9 cellular contexts compared by ENCODE assay signal in genomic region chr20:45311589-45312211, GRCh38. TPM values are rescaled to one million over a fixed set of nuclear protein-coding genes. Genes with fewer than 3 reads are reported as not detected.
A peak's percentile ranks its signal among the peaks of the same experiment; 100 is the strongest.
DNase-seq lines count a peak whose midpoint lies in the region; ATAC-seq, FAIRE-seq and TF ChIP-seq lines count a peak whose summit lies in the region.
"Had no signal": no experiment of that assay in that cellular context is flagged by ENCODE, and none has a peak within 500 bp of the region (broad histone marks: within the 10 kb centered on the region; RNA-seq: fewer than 3 reads in every experiment).

No MANE protein-coding gene starts in this region.

- no peak overlapping the region for H3K27ac ChIP-seq in pancreas
- H3K27ac ChIP-seq: neutrophil had no signal

- H3K27me3 ChIP-seq in pancreas = no peaks in the 10 kb centered on the region

- 12 to 15% methylated on average over 45 of the region's 45 CpGs for WGBS in pancreas, 2 donors

- FAIRE-seq in GM19239 (lab: Jason Lieb, UNC) (peak; percentile 57), pancreas (lab: Jason Lieb, UNC) (no peak)

- H3K36me3 ChIP-seq in pancreas = peaks cover 0 to 22% (median 3%) of the 10 kb centered on the region in 3 donors
- H3K36me3 ChIP-seq: neutrophil had no signal

- H3K4me3 ChIP-seq in fibroblast of mammary gland (ENCODE audit: control insufficient read depth, low read depth, low read length) (no peak overlapping the region), pancreas (peak overlapping the region in 3 of 4 donors; percentile 48 to 64 (median 60))

- intact Hi-C loops in pancreas (cut with DNase I) = loop anchor here in 2 of 3 donors (10.0 kb wide), 2 partner anchors 123 to 453 kb away; no protein-coding TSS in a partner anchor

- TF ChIP-seq CTCF in fibroblast of mammary gland (conservative IDR thresholded peaks at IDR 0.05; ENCODE audit: control insufficient read depth, insufficient read depth, low read depth, low read length) = peak; percentile 68
- peak; percentile 58 to 77 (median 72) for TF ChIP-seq CTCF in pancreas (IDR thresholded peaks at IDR 0.05)

- DNase-seq in AG08395 (ENCODE audit: low spot score) (peak; percentile 83), GM19239 (ENCODE audit: insufficient read length, low spot score) (peak; percentile 80), NOMO-1 treated with dmso at 0.1 percent for 144 hours (lab: John Stamatoyannopoulos, UW; ENCODE audit: unreplicated experiment) (peak; percentile 62), fibroblast of mammary gland (ENCODE audit: low read depth) (peak; percentile 45), pancreas (peak; percentile 71 to 93 (median 85))
- DNase-seq in activated T-cell treated with anti-CD3 and anti-CD28 coated beads, Interleukin-2, amount 50 U/mL, for 1 hour = peak; percentile 65

- H3K4me1 ChIP-seq in pancreas = no peaks in the 10 kb centered on the region

- peak; percentile 48 to 73 (median 59) for ATAC-seq in pancreas
- no peak for ATAC-seq in HG03342 (IDR thresholded peaks at IDR 0.05; ENCODE audit: unreplicated experiment)
- ATAC-seq in GM21447 (IDR thresholded peaks at IDR 0.05; ENCODE audit: unreplicated experiment) = no peak

- H3K9me3 ChIP-seq in pancreas = no peaks in the 10 kb centered on the region
- H3K9me3 ChIP-seq: neutrophil had no signal

RNA-seq across cellular contexts. Expression of gene MATN4, which starts 3.6 kb away (rescaled TPM):
- 1 to 10 TPM in 5 of 6 donors, under 1 TPM in 1; 0.89 to 6.4 (median 2.3) TPM for total RNA-seq in pancreas
- 1 to 10 TPM; 1.5 to 3.1 TPM for polyA plus RNA-seq in pancreas

RNA-seq across cellular contexts. Expression of gene RBPJL, which starts 5.1 kb away (rescaled TPM):
- 100 to 1,000 TPM; 169 to 591 (median 427) TPM for total RNA-seq in pancreas
- 1,000 to 10,000 TPM; 1,163 to 1,575 TPM for polyA plus RNA-seq in pancreas

RNA-seq across cellular contexts. Expression of gene SDC4, which starts 36.5 kb away (rescaled TPM):
- total RNA-seq in pancreas = 100 to 1,000 TPM in 2 of 6 donors, 10 to 100 TPM in 4; 50.9 to 208 (median 56.0) TPM
- polyA plus RNA-seq in pancreas = 10 to 100 TPM; 48.2 to 54.8 TPM

RNA-seq across cellular contexts. Expression of gene SYS1, which starts 51.3 kb away (rescaled TPM):
- total RNA-seq in pancreas = 10 to 100 TPM; 11.1 to 19.0 (median 16.5) TPM
- 10 to 100 TPM in 1 of 2 donors, 1 to 10 TPM in 1; 9.6 to 13.7 TPM for polyA plus RNA-seq in pancreas

RNA-seq across cellular contexts. Expression of gene SLPI, which starts 57.3 kb away (rescaled TPM):
- 10 to 100 TPM in 4 of 6 donors, 1 to 10 TPM in 2; 4.4 to 51.1 (median 24.1) TPM for total RNA-seq in pancreas
- polyA plus RNA-seq in pancreas = 10 to 100 TPM; 27.3 to 49.4 TPM

Comparison
In these comparisons a context has a peak if more than half of its experiments do, and no peak if none do; other contexts are left out.
1. ATAC-seq: peak in pancreas (4 of 4); none in HG03342 (single experiment) and GM21447 (single experiment).
2. Peak in every context shown above with its lines, with median percentiles within 50 percentile points of each other: DNase-seq.